28 cellular contexts compared by ENCODE assay signal in genomic region chr20:54473340-54473739, GRCh38. TPM values are rescaled to one million over a fixed set of nuclear protein-coding genes. Genes with fewer than 3 reads are reported as not detected.
"Had no signal": no experiment of that assay in that cellular context is flagged by ENCODE, and none has a peak within 500 bp of the region (broad histone marks: within the 10 kb centered on the region; RNA-seq: fewer than 3 reads in every experiment).

No MANE protein-coding gene starts in this region.

- H3K9me3 Mint-ChIP-seq: dendritic cell treated with granulocyte-macrophage colony-stimulating factor and Interleukin-4, amounts not matched to agents 40 ng/mL and 50 ng/mL, for 4 days; endodermal cell had no signal

- H3K4me3 Mint-ChIP-seq: dendritic cell treated with granulocyte-macrophage colony-stimulating factor and Interleukin-4, amounts not matched to agents 40 ng/mL and 50 ng/mL, for 4 days; effector memory CD8-positive, alpha-beta T cell; endodermal cell; memory B cell had no signal

- H3K27ac Mint-ChIP-seq: dendritic cell treated with granulocyte-macrophage colony-stimulating factor and Interleukin-4, amounts not matched to agents 40 ng/mL and 50 ng/mL, for 4 days; effector memory CD8-positive, alpha-beta T cell; endodermal cell; memory B cell had no signal

- H3K4me1 ChIP-seq: colonic mucosa had no signal

- DNase-seq: colonic mucosa; cortex of kidney; effector CD8-positive, alpha-beta T cell; effector memory CD8-positive, alpha-beta T cell; endodermal cell; erythroblast; esophagus squamous epithelium; foreskin melanocyte; gastrocnemius medialis; glutamatergic neuron; head of caudate nucleus; heart right ventricle; hippocampal formation; left cardiac atrium; left lung; left ventricle myocardium superior; lower lobe of right lung; mesendoderm; midbrain had no signal

- H3K36me3 ChIP-seq: colonic mucosa, esophagus squamous epithelium, gastrocnemius medialis, heart right ventricle, left lung, lower lobe of right lung had no signal

- H3K36me3 Mint-ChIP-seq: memory B cell had no signal

- ATAC-seq: effector memory CD8-positive, alpha-beta T cell; esophagus mucosa; gastrocnemius medialis; heart right ventricle; left cardiac atrium; left lung; left ventricle myocardium superior; lower lobe of right lung had no signal

- H3K9me3 ChIP-seq: colonic mucosa, esophagus squamous epithelium, gastrocnemius medialis, heart right ventricle, left lung, lower lobe of right lung had no signal

- H3K27me3 ChIP-seq: gastrocnemius medialis had no signal

- H3K4me3 ChIP-seq: colonic mucosa, esophagus squamous epithelium, gastrocnemius medialis, heart right ventricle, left lung, lower lobe of right lung had no signal

- H3K27ac ChIP-seq: colonic mucosa, epithelial cell of prostate, esophagus squamous epithelium, gastrocnemius medialis, left lung, lower lobe of right lung had no signal

- FAIRE-seq: endometrium, islet of Langerhans, keratinocyte had no signal

RNA-seq across cellular contexts. Expression of gene DOK5, which starts 2.1 kb away (rescaled TPM):
- total RNA-seq: dermis microvascular lymphatic vessel endothelial cell, mononuclear cell had no signal
- polyA plus RNA-seq: keratinocyte had no signal
